ENCODE assay signal across 8 cellular contexts in the genomic region with DNA sequence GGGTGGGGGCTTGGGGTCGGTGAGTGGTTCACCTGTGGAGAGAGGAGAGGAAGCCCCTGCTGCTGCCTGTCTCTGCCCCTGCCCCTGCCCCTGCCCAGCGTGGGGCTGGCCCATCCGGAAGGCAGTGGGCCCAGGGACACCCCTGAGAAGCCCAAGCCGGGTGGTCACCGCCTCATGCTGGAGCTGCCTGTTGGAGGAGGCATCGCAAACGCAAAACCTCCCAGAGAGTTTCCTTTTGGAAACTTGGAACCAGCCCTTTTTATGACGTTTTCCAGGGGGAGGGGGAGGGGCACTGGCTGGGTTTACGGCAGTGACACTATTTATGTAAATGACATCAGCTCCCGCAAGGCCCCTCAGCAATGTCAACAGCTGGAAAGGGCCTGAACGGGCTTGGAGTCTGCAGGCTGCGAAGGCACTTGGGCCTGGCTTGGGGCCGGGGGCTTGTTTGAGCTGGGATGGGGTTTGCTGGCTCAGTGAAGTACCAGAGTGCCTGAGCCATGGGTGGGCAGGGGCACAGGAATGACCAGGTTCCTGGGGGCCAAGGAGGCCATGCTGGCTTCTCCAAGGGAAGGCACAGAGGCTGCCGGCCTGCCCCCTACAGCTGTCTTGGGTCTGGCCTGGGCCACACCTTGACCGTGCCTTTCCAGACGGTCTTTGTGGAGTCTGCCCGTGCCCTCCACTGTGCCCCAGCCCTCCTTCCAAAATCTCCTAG.
DNase-seq lines count a peak whose midpoint lies in the region; ATAC-seq and TF ChIP-seq lines count a peak whose summit lies in the region.

No MANE protein-coding gene starts in this region.

- H4K20me1 ChIP-seq in GM23248 (ENCODE audit: insufficient read depth) = no peaks in the 10 kb centered on the region

- no peaks in the 10 kb centered on the region for H3K79me2 ChIP-seq in GM23248 (ENCODE audit: insufficient read depth)

- WGBS in GM23248 (ENCODE audit: low coverage in 1 of 2, low lambda C conversion rate in 2 of 2, missing lambda C conversion rate in 2 of 2), 2 experiments = 26 to 34% methylated on average over 17 of the region's 17 CpGs
- WGBS in psoas muscle, 3 donors = 11 to 31% (median 17%) methylated on average over 17 of the region's 17 CpGs

- H3K4me1 ChIP-seq in GM23248 (ENCODE audit: insufficient read depth) (peaks cover 14% of the 10 kb centered on the region), right atrium auricular region (peaks cover 0 to 73% of the 10 kb centered on the region in 2 donors), psoas muscle (peaks cover 17% of the 10 kb centered on the region)

- intact Hi-C loops in psoas muscle (cut with DNase I) = no loop called here

- no peaks in the 10 kb centered on the region for H3K27me3 ChIP-seq in GM23248 (replicated peaks; ENCODE audit: insufficient read depth)
- H3K27me3 ChIP-seq in right atrium auricular region = no peaks in the 10 kb centered on the region
- no peaks in the 10 kb centered on the region for H3K27me3 ChIP-seq in psoas muscle (ENCODE audit: insufficient read depth in 3 of 3, low read length in 2 of 3)

- H3K4me3 ChIP-seq in GM23248 = peak overlapping the region; percentile 67
- peak overlapping the region; percentile 50 to 62 for H3K4me3 ChIP-seq in right atrium auricular region
- H3K4me3 ChIP-seq in psoas muscle = peak overlapping the region; percentile 72

- peaks cover 5% of the 10 kb centered on the region for H3K4me1 Mint-ChIP-seq in activated T-helper 17 cell treated with anti-CD3 and anti-CD28 coated beads, Interleukin-2, amount 50 U/mL, for 72 hours

- H3K4me3 Mint-ChIP-seq in activated T-helper 17 cell treated with anti-CD3 and anti-CD28 coated beads, Interleukin-2, amount 50 U/mL, for 72 hours = peak overlapping the region; percentile 11

- peak; percentile 65 for DNase-seq in GM23248
- peak; percentile 93 for DNase-seq in right atrium auricular region (ENCODE audit: low spot score)
- peak; percentile 73 to 86 for DNase-seq in psoas muscle
- DNase-seq in NCI-H1436 treated with DMSO at 0.1 percent for 48 hours (lab: John Stamatoyannopoulos, UW) = no peak
- DNase-seq in NCI-H1694 (lab: John Stamatoyannopoulos, UW) = no peak

- no peak overlapping the region for H3K27ac Mint-ChIP-seq in activated T-helper 17 cell treated with anti-CD3 and anti-CD28 coated beads, Interleukin-2, amount 50 U/mL, for 72 hours

- H3K9me3 ChIP-seq in GM23248 (ENCODE audit: low read depth) (no peaks in the 10 kb centered on the region), right atrium auricular region (no peaks in the 10 kb centered on the region), psoas muscle (no peaks in the 10 kb centered on the region)

- H3K27ac ChIP-seq in GM23248 (peak overlapping the region; percentile 20; the same call in 1 of the 2 replicates), right atrium auricular region (peak overlapping the region; percentile 98 to 99), psoas muscle (peak overlapping the region; percentile 90)

- no peaks in the 10 kb centered on the region for H3K9me2 ChIP-seq in GM23248 (ENCODE audit: insufficient read depth)

- peak overlapping the region; percentile 74 for H3K4me2 ChIP-seq in GM23248 (ENCODE audit: unreplicated experiment)

- H3K27me3 Mint-ChIP-seq in activated T-helper 17 cell treated with anti-CD3 and anti-CD28 coated beads, Interleukin-2, amount 50 U/mL, for 72 hours = no peaks in the 10 kb centered on the region

- no peak for TF ChIP-seq CTCF in right atrium auricular region (IDR thresholded peaks at IDR 0.05)
- no peak for TF ChIP-seq CTCF in psoas muscle (IDR thresholded peaks at IDR 0.05)

- H3F3A ChIP-seq in GM23248 (ENCODE audit: insufficient read depth) = no peaks in the 10 kb centered on the region

- H3K36me3 ChIP-seq in GM23248 (ENCODE audit: low read depth) = no peaks in the 10 kb centered on the region
- H3K36me3 ChIP-seq in right atrium auricular region = no peaks in the 10 kb centered on the region
- H3K36me3 ChIP-seq in psoas muscle (ENCODE audit: insufficient read depth in 1 of 2, low read depth in 1 of 2) = no peaks in the 10 kb centered on the region

- H3K36me3 Mint-ChIP-seq in activated T-helper 17 cell treated with anti-CD3 and anti-CD28 coated beads, Interleukin-2, amount 50 U/mL, for 72 hours (ENCODE audit: low read depth) = no peaks in the 10 kb centered on the region

- H3K9ac ChIP-seq in GM23248 = peak overlapping the region; percentile 81

- no peaks in the 10 kb centered on the region for H3K9me3 Mint-ChIP-seq in activated T-helper 17 cell treated with anti-CD3 and anti-CD28 coated beads, Interleukin-2, amount 50 U/mL, for 72 hours

- in situ Hi-C loops in GM23248 (cut with MboI) = no loop called here

- ATAC-seq in activated T-helper 17 cell treated with anti-CD3 and anti-CD28 coated beads, Interleukin-2, amount 50 U/mL, for 72 hours (replicated peaks) = no peak
- ATAC-seq in psoas muscle (peak; percentile 62 to 84 (median 82)), HG03571 (IDR thresholded peaks at IDR 0.05; ENCODE audit: unreplicated experiment) (no peak), HG03095 (IDR thresholded peaks at IDR 0.05; ENCODE audit: unreplicated experiment) (no peak)

- peak overlapping the region; percentile 77 for H2AFZ ChIP-seq in GM23248

Comparison
In these comparisons a context has a peak if more than half of its experiments do, and no peak if none do; other contexts are left out.
1. DNase-seq: peak in GM23248 (single experiment), right atrium auricular region (single experiment) and psoas muscle (2 of 2); none in NCI-H1436 treated with DMSO at 0.1 percent for 48 hours (single experiment) and NCI-H1694 (single experiment).
2. H3K27ac ChIP-seq: peak in every context shown above with its lines; median percentile 98 in right atrium auricular region; 90 in psoas muscle; 20 in GM23248.
3. ATAC-seq: peak in psoas muscle (4 of 4); none in activated T-helper 17 cell treated with anti-CD3 and anti-CD28 coated beads, Interleukin-2, amount 50 U/mL, for 72 hours (single experiment), HG03571 (single experiment) and HG03095 (single experiment).
4. Peak in every context shown above with its lines, with median percentiles within 50 percentile points of each other: H3K4me3 ChIP-seq.